In genomic region chr14:37889087-37889486, GRCh38 we compare ENCODE assay signal across 2 cellular contexts.
TF ChIP-seq lines count a peak whose summit lies in the region.

No MANE protein-coding gene starts in this region.

TF ChIP-seq in IMR-90, 13 proteins besides CTCF, POLR2A, EP300 and RAD21:
- TF ChIP-seq MXI1 (IDR thresholded peaks at IDR 0.05; ENCODE audit: borderline replicate concordance, low read depth, low read length) (no peak), MAZ (IDR thresholded peaks at IDR 0.05; ENCODE audit: borderline replicate concordance, low read depth, low read length) (no peak), MAFK (IDR thresholded peaks at IDR 0.05; ENCODE audit: low read depth, low read length) (no peak), NFE2L2 (IDR thresholded peaks at IDR 0.05; ENCODE audit: low read depth, low read length) (no peak), CEBPB (IDR thresholded peaks at IDR 0.05; ENCODE audit: low read depth, low read length) (no peak), BHLHE40 (IDR thresholded peaks at IDR 0.05; ENCODE audit: low read depth, low read length) (no peak), SMC3 (IDR thresholded peaks at IDR 0.05; ENCODE audit: low read depth, low read length) (no peak), USF2 (IDR thresholded peaks at IDR 0.05; ENCODE audit: low read depth, low read length) (no peak), RCOR1 (IDR thresholded peaks at IDR 0.05; ENCODE audit: insufficient replicate concordance, low read length) (no peak), CHD1 (IDR thresholded peaks at IDR 0.05; ENCODE audit: low read depth, low read length) (no peak), RFX5 (IDR thresholded peaks at IDR 0.05; ENCODE audit: low read depth, low read length) (no peak), ELK1 (IDR thresholded peaks at IDR 0.05; ENCODE audit: borderline replicate concordance, low read depth, low read length) (no peak), FOS (IDR thresholded peaks at IDR 0.05; ENCODE audit: low read depth, low read length) (no peak)

TF ChIP-seq in WTC11, 78 proteins besides CTCF, POLR2A, EP300 and RAD21:
- TF ChIP-seq ZNF281 (CRISPR knock-in tag; IDR thresholded peaks at IDR 0.05) (no peak), GABPB1 (CRISPR knock-in tag; IDR thresholded peaks at IDR 0.05) (0 out of 2 replicates have a peak, but pooled peaks have one; percentile 28)
